ENCODE assay signal across 10 cellular contexts in the genomic region with DNA sequence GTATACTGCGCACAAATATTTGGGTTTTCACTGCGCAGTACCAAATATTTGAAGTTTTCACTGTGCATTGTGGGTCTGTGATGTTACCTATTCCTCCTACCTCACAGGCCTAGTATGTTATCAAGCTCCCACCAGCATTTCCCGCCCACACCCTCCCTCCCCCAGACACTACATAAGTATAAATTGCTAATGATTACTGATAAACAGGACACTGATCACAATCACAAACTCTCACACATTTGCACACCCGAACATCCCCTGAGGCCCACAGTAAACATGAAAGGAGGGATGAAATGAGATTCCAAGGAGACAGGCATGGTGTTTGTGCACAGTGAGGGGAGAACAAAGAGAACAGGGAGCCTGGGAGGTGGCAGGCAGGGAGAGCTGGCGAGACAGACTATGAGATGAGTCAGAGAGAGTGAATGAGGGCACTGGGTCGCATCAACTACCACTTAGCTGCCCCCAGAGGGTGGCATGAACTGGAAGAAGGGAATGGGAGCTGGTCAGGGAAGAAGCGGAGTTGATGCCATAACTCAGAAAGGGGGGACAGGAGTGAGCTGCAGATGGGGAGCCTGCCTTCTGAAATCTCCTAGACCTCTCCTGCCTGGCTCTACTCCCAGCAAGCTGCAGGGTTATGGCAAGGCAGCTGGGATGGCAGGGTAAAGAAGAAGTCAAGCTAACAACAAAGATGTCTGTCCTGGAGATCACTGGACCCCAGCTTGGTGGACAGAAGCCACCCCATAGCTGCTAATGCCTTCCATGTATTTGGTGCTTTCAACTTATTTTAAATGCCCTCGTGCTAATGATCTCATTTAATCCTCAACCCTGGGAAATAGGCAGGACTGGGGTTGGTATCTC. TPM values are rescaled to one million over a fixed set of nuclear protein-coding genes. Genes with fewer than 3 reads are reported as not detected.
A peak's percentile ranks its signal among the peaks of the same experiment; 100 is the strongest.
DNase-seq lines count a peak whose midpoint lies in the region; ATAC-seq and TF ChIP-seq lines count a peak whose summit lies in the region.
"Had no signal": no experiment of that assay in that cellular context is flagged by ENCODE, and none has a peak within 500 bp of the region (broad histone marks: within the 10 kb centered on the region; RNA-seq: fewer than 3 reads in every experiment).

No MANE protein-coding gene starts in this region.

- POLR2A ChIA-PET in activated CD8-positive, alpha-beta T cell treated with anti-CD3 and anti-CD28 coated beads, Interleukin-2, amount 10 ng/mL, durations not matched to agents 7 days and 5 days (lab: Charles Lee), result interaction anchor here (0.6 kb wide), 1 partner anchor 149 kb away, joined by 3 read pairs; no protein-coding TSS in a partner anchor

- H3K36me3 ChIP-seq in HUES6 (ENCODE audit: control insufficient read depth, insufficient read depth, low read length) (peaks cover 29% of the 10 kb centered on the region), left ventricle myocardium inferior (no peaks in the 10 kb centered on the region)

- in situ Hi-C loops in ACHN (cut with HindIII; ENCODE audit: low pct_ligation_motif_present, low pct_unique_long_range_greater_than_20kb, low sequenced_read_pairs), result no loop called here

- ATAC-seq in activated CD8-positive, alpha-beta T cell treated with anti-CD3 and anti-CD28 coated beads, Interleukin-2, amount 10 ng/mL, durations not matched to agents 7 days and 5 days, result no peak
- ATAC-seq in HG03108 (IDR thresholded peaks at IDR 0.05; ENCODE audit: unreplicated experiment), result no peak
- no peak for ATAC-seq in GM21367 (IDR thresholded peaks at IDR 0.05; ENCODE audit: unreplicated experiment)

- intact Hi-C loops in left ventricle myocardium inferior (cut with micrococcal nuclease), result no loop called here

- H3K4me1 Mint-ChIP-seq in brain, result peaks cover 92% of the 10 kb centered on the region
- H3K4me1 Mint-ChIP-seq in mesothelial cell of epicardium, result peaks cover 53% of the 10 kb centered on the region
- peaks cover 9% of the 10 kb centered on the region for H3K4me1 Mint-ChIP-seq in activated CD8-positive, alpha-beta T cell treated with anti-CD3 and anti-CD28 coated beads, Interleukin-2, amount 10 ng/mL, durations not matched to agents 7 days and 5 days (ENCODE audit: low read depth)

- DNase-seq in ACHN, result peak; percentile 77
- DNase-seq in mesothelial cell of epicardium (ENCODE audit: low spot score in 2 of 2, unreplicated experiment in 2 of 2), result no peak
- DNase-seq in left ventricle myocardium inferior, result no peak
- no peak for DNase-seq in activated CD8-positive, alpha-beta T cell treated with anti-CD3 and anti-CD28 coated beads, Interleukin-2, amount 10 ng/mL, durations not matched to agents 7 days and 5 days
- DNase-seq: midbrain had no signal

- H3K4me3 Mint-ChIP-seq in brain (peak overlapping the region; percentile 80 to 87 (median 83)), mesothelial cell of epicardium (peak overlapping the region; percentile 48)
- no peak overlapping the region for H3K4me3 Mint-ChIP-seq in activated CD8-positive, alpha-beta T cell treated with anti-CD3 and anti-CD28 coated beads, Interleukin-2, amount 10 ng/mL, durations not matched to agents 7 days and 5 days
- H3K4me3 Mint-ChIP-seq: central memory CD8-positive, alpha-beta T cell had no signal

- H3K9me3 ChIP-seq in HUES6 (ENCODE audit: control insufficient read depth, insufficient read depth, low read depth, low read length), result no peaks in the 10 kb centered on the region
- no peaks in the 10 kb centered on the region for H3K9me3 ChIP-seq in left ventricle myocardium inferior (replicated peaks)

- CTCF ChIA-PET in activated CD8-positive, alpha-beta T cell treated with anti-CD3 and anti-CD28 coated beads, Interleukin-2, amount 10 ng/mL, durations not matched to agents 7 days and 5 days (lab: Charles Lee), result no interaction called here

- H3K9me3 Mint-ChIP-seq in brain (peaks cover 0 to 5% (median 0%) of the 10 kb centered on the region in 5 experiments), mesothelial cell of epicardium (no peaks in the 10 kb centered on the region)
- no peaks in the 10 kb centered on the region for H3K9me3 Mint-ChIP-seq in activated CD8-positive, alpha-beta T cell treated with anti-CD3 and anti-CD28 coated beads, Interleukin-2, amount 10 ng/mL, durations not matched to agents 7 days and 5 days (ENCODE audit: insufficient read depth)
- H3K9me3 Mint-ChIP-seq: central memory CD8-positive, alpha-beta T cell had no signal

- H3K27me3 Mint-ChIP-seq in brain (peaks cover 9% of the 10 kb centered on the region), mesothelial cell of epicardium (ENCODE audit: low read depth) (no peaks in the 10 kb centered on the region)
- H3K27me3 Mint-ChIP-seq in activated CD8-positive, alpha-beta T cell treated with anti-CD3 and anti-CD28 coated beads, Interleukin-2, amount 10 ng/mL, durations not matched to agents 7 days and 5 days (ENCODE audit: low read depth), result no peaks in the 10 kb centered on the region
- H3K27me3 Mint-ChIP-seq: central memory CD8-positive, alpha-beta T cell had no signal

- peak overlapping the region; percentile 10 for H3K9ac ChIP-seq in HUES6 (ENCODE audit: low read length)

- no peaks in the 10 kb centered on the region for H3K27me3 ChIP-seq in HUES6 (ENCODE audit: control insufficient read depth, insufficient read depth, low read length)
- no peaks in the 10 kb centered on the region for H3K27me3 ChIP-seq in left ventricle myocardium inferior (ENCODE audit: low read depth)

- peak overlapping the region; percentile 85 to 95 (median 93) for H3K27ac Mint-ChIP-seq in brain
- peak overlapping the region; percentile 85 for H3K27ac Mint-ChIP-seq in mesothelial cell of epicardium
- H3K27ac Mint-ChIP-seq in activated CD8-positive, alpha-beta T cell treated with anti-CD3 and anti-CD28 coated beads, Interleukin-2, amount 10 ng/mL, durations not matched to agents 7 days and 5 days, result no peak overlapping the region

- peaks cover 75% of the 10 kb centered on the region for H3K36me3 Mint-ChIP-seq in brain
- peaks cover 14% of the 10 kb centered on the region for H3K36me3 Mint-ChIP-seq in mesothelial cell of epicardium
- no peaks in the 10 kb centered on the region for H3K36me3 Mint-ChIP-seq in activated CD8-positive, alpha-beta T cell treated with anti-CD3 and anti-CD28 coated beads, Interleukin-2, amount 10 ng/mL, durations not matched to agents 7 days and 5 days (ENCODE audit: low read depth)

- H3K27ac ChIP-seq in HUES6 (ENCODE audit: low read depth, low read length), result no peak overlapping the region
- no peak overlapping the region for H3K27ac ChIP-seq in left ventricle myocardium inferior (replicated peaks)

- TF ChIP-seq CTCF in brain (conservative IDR thresholded peaks at IDR 0.05) (no peak), mesothelial cell of epicardium (IDR thresholded peaks at IDR 0.05; ENCODE audit: unreplicated experiment) (no peak), left ventricle myocardium inferior (IDR thresholded peaks at IDR 0.05; ENCODE audit: borderline replicate concordance) (no peak)

- H3K4me3 ChIP-seq in HUES6 (ENCODE audit: low read depth, low read length) (no peak overlapping the region), left ventricle myocardium inferior (no peak overlapping the region)

- H3K4me1 ChIP-seq in HUES6 (ENCODE audit: control insufficient read depth, insufficient read depth, low read length) (peaks cover 46% of the 10 kb centered on the region), left ventricle myocardium inferior (peaks cover 15% of the 10 kb centered on the region)

RNA-seq across cellular contexts. Expression of a gene that starts 5.2 kb away (rescaled TPM):
- polyA plus RNA-seq in brain (ENCODE audit: insufficient read depth, low read depth, low replicate concordance), result 74.7 TPM
- total RNA-seq in mesothelial cell of epicardium (31.9 to 39.5 TPM (median 39.5 TPM) in 3 replicates), left ventricle myocardium inferior (2.0 TPM)
- 10 to 100 TPM; 11.3 to 13.4 TPM for total RNA-seq in activated CD8-positive, alpha-beta T cell treated with anti-CD3 and anti-CD28 coated beads, Interleukin-2, amount 10 ng/mL, durations not matched to agents 7 days and 5 days

RNA-seq across cellular contexts. Expression of a gene that starts 56.8 kb away (rescaled TPM):
- polyA plus RNA-seq in brain (ENCODE audit: insufficient read depth, low read depth, low replicate concordance), result 68.7 TPM
- total RNA-seq in mesothelial cell of epicardium (86.5 to 90.6 TPM (median 90.2 TPM) in 3 replicates), left ventricle myocardium inferior (86.1 TPM)
- total RNA-seq in activated CD8-positive, alpha-beta T cell treated with anti-CD3 and anti-CD28 coated beads, Interleukin-2, amount 10 ng/mL, durations not matched to agents 7 days and 5 days, result 100 to 1,000 TPM; 110 to 115 TPM
